ENCODE assay signal across 8 cellular contexts in the genomic region with DNA sequence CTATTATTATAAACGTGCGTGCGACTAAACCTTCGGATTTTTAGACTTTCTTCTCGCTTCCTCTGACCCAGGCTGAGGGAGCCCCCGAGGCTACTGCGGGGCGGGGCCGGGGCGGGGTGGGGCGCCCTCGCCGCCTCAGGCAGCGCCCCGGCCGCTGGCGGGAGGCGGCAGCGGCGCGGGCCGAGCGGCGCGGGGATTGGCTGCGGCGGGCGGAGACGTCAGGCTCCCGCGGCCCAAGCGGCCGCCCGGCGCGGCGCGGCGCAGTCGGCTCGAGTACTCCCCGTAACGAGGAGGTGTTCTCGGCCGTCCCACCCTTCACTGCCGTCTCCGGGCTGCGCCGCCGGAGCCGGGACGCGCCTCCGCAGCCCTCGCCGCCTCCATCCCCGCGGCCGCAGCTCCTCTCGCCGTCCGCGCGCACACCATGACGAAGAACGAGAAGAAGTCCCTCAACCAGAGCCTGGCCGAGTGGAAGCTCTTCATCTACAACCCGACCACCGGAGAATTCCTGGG. TPM values are rescaled to one million over a fixed set of nuclear protein-coding genes. Genes with fewer than 3 reads are reported as not detected.
DNase-seq lines count a peak whose midpoint lies in the region; ATAC-seq and TF ChIP-seq lines count a peak whose summit lies in the region.

A gene (plus strand): TSS at position 263 of the 510 bp plus-strand sequence. CDS start 159 bp downstream, at position 422.

- peaks cover 3% of the 10 kb centered on the region for H3F3A ChIP-seq in smooth muscle cell (ENCODE audit: low read depth)

- H3K36me3 ChIP-seq in smooth muscle cell (ENCODE audit: low read depth) = no peaks in the 10 kb centered on the region

- peak; percentile 46 for DNase-seq in NCI-H2107 treated with DMSO at 0.1 percent for 48 hours (lab: John Stamatoyannopoulos, UW; ENCODE audit: unreplicated experiment)
- peak; percentile 91 to 95 for DNase-seq in T47D (ENCODE audit: low read depth in 1 of 2, low spot score in 1 of 2)
- DNase-seq in iPS-NIHi7 (ENCODE audit: extremely low spot score) = peak; percentile 90
- DNase-seq in smooth muscle cell (lab: John Stamatoyannopoulos, UW; ENCODE audit: unreplicated experiment) = peak; percentile 44

- H2AFZ ChIP-seq in smooth muscle cell (ENCODE audit: low read depth) = peak within 1 kb of the TSS; percentile 96

- WGBS in smooth muscle cell (ENCODE audit: low lambda C conversion rate) = 1% methylated on average over 44 of the region's 69 CpGs

- peak within 1 kb of the TSS; percentile 99 for H3K4me3 ChIP-seq in smooth muscle cell

- peak within 1 kb of the TSS; percentile 90 for H3K9ac ChIP-seq in smooth muscle cell (ENCODE audit: low read depth)

- H3K79me2 ChIP-seq in smooth muscle cell (ENCODE audit: low read depth) = peaks cover 43% of the 10 kb centered on the region

- H3K27me3 ChIP-seq in smooth muscle cell (ENCODE audit: low read depth) = no peaks in the 10 kb centered on the region

- in situ Hi-C loops in T47D (cut with HindIII; ENCODE audit: low pct_unique_long_range_greater_than_20kb, low sequenced_read_pairs) = no loop called here

- peaks cover 19% of the 10 kb centered on the region for H3K4me1 ChIP-seq in smooth muscle cell (ENCODE audit: low read depth)

- H3K27ac ChIP-seq in 22Rv1 (peak within 1 kb of the TSS; percentile 84), VCaP (peak within 1 kb of the TSS; percentile 90), smooth muscle cell (ENCODE audit: low read depth) (peak within 1 kb of the TSS; percentile 96)

- no peak for TF ChIP-seq CTCF in 22Rv1 (IDR thresholded peaks at IDR 0.05)
- TF ChIP-seq CTCF in VCaP (conservative IDR thresholded peaks at IDR 0.05) = no peak
- TF ChIP-seq CTCF in smooth muscle cell (IDR thresholded peaks at IDR 0.05; ENCODE audit: borderline replicate concordance, insufficient read depth, poor library complexity, severe bottlenecking) = no peak

- ATAC-seq in GM18517 (IDR thresholded peaks at IDR 0.05; ENCODE audit: unreplicated experiment) (peak; percentile 77), HG03025 (IDR thresholded peaks at IDR 0.05; ENCODE audit: low FRiP score, unreplicated experiment) (peak; percentile 83)

- no peaks in the 10 kb centered on the region for H3K9me3 ChIP-seq in smooth muscle cell (replicated peaks; ENCODE audit: low read depth)

- peak within 1 kb of the TSS; percentile 97 for H3K4me2 ChIP-seq in smooth muscle cell

- peaks cover 29% of the 10 kb centered on the region for H4K20me1 ChIP-seq in smooth muscle cell (ENCODE audit: low read depth)

RNA-seq across cellular contexts. Expression of the gene that starts here (rescaled TPM):
- 89.2 and 108 TPM in 2 replicates for total RNA-seq in smooth muscle cell
- 250 and 271 TPM in 2 replicates for polyA plus RNA-seq in smooth muscle cell

Comparison
In these comparisons a context has a peak if more than half of its experiments do, and no peak if none do; other contexts are left out.
1. Peak in every context shown above with its lines: DNase-seq, ATAC-seq, H3K4me3 ChIP-seq and H3K27ac ChIP-seq.